Comparison of ENCODE assay signal across 8 cellular contexts in the genomic region with DNA sequence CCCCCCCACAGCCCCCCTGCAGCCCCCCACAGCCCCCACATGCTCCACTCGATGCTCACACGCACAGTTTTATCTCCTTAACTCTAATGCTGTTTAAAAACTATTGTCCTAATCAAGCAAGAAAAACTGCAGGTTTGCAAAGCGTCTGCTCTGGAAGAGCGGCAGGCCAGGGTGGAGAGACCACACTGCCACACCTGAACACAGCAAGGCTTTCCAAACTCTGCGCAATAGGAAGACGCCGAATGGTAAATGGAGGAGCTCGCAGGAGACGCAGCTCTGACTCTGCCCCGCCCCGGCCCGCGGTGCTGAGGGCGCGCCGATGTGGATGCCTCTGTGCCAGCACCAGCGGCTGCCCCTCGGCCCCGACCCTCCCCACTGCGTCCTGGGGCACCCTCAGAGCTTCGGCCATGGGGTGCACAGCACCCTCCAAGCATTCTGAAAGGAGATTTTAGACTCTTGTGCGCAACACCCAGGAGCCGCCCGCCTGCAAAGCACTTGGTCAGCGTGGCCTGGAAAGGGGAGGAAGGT. TPM values are rescaled to one million over a fixed set of nuclear protein-coding genes. Genes with fewer than 3 reads are reported as not detected.
DNase-seq lines count a peak whose midpoint lies in the region; ATAC-seq, FAIRE-seq and TF ChIP-seq lines count a peak whose summit lies in the region.

No MANE protein-coding gene starts in this region.

- H3K27ac ChIP-seq in endodermal cell (ENCODE audit: low read depth, low read length) (peak overlapping the region; percentile 73), pancreas (peak overlapping the region; percentile 9 to 82 (median 50))

- no peak overlapping the region for H3K4me3 ChIP-seq in endodermal cell (ENCODE audit: low read length)
- no peak overlapping the region for H3K4me3 ChIP-seq in pancreas

- H3K27me3 ChIP-seq in endodermal cell (ENCODE audit: control insufficient read depth, insufficient read depth, low read length, poor library complexity, severe bottlenecking), result no peaks in the 10 kb centered on the region
- no peaks in the 10 kb centered on the region for H3K27me3 ChIP-seq in pancreas

- no peak overlapping the region for H3K4me3 Mint-ChIP-seq in endodermal cell

- FAIRE-seq in pancreas (lab: Jason Lieb, UNC), result no peak
- no peak for FAIRE-seq in GM12892 (lab: Jason Lieb, UNC)

- ATAC-seq in pancreas, result peak; percentile 3 to 36 (median 15)

- intact Hi-C loops in pancreas (cut with DNase I), result no loop called here

- peak overlapping the region; percentile 79 for H3K27ac Mint-ChIP-seq in endodermal cell

- CTCF ChIA-PET in HEK293T (lab: Yijun Ruan, JAX), result no interaction called here

- H3K27me3 Mint-ChIP-seq in endodermal cell (ENCODE audit: insufficient read depth), result no peaks in the 10 kb centered on the region

- H3K4me1 Mint-ChIP-seq in endodermal cell, result peaks cover 4% of the 10 kb centered on the region

- no peak overlapping the region for H3K9ac ChIP-seq in endodermal cell (ENCODE audit: extremely low read depth, low read length, poor library complexity, severe bottlenecking)

- DNase-seq in DMS53 treated with DMSO at 0.1 percent for 48 hours (lab: John Stamatoyannopoulos, UW; ENCODE audit: unreplicated experiment) (peak; percentile 20), NCI-H460 (ENCODE audit: extremely low read depth, low read depth) (peak; percentile 11), endodermal cell (peak; percentile 88), pancreas (peak in 2 of 6 donors; percentile 64), HEK293T (ENCODE audit: extremely low spot score) (no peak), GM10266 (ENCODE audit: extremely low spot score) (no peak), GM12892 (ENCODE audit: insufficient read length) (no peak)
- no peak for DNase-seq in effector CD4-positive, alpha-beta T cell

- TF ChIP-seq CTCF in endodermal cell (conservative IDR thresholded peaks at IDR 0.05), result no peak
- TF ChIP-seq CTCF in pancreas (IDR thresholded peaks at IDR 0.05), result no peak
- TF ChIP-seq CTCF in GM10266 (IDR thresholded peaks at IDR 0.05; ENCODE audit: control insufficient read depth, insufficient read depth, low read depth, missing control alignments), result no peak

- H3K4me1 ChIP-seq in endodermal cell (ENCODE audit: control insufficient read depth, insufficient read depth, low read length) (no peaks in the 10 kb centered on the region), pancreas (peaks cover 0 to 5% (median 4%) of the 10 kb centered on the region in 3 donors)

- POLR2A ChIA-PET in HEK293T (lab: Yijun Ruan, JAX), result no interaction called here

- peaks cover 7% of the 10 kb centered on the region for H3K9me3 Mint-ChIP-seq in endodermal cell

- peaks cover 3% of the 10 kb centered on the region for H3K36me3 Mint-ChIP-seq in endodermal cell (ENCODE audit: low read depth)

- H3K36me3 ChIP-seq in endodermal cell (ENCODE audit: control insufficient read depth, insufficient read depth, low read length), result no peaks in the 10 kb centered on the region
- no peaks in the 10 kb centered on the region for H3K36me3 ChIP-seq in pancreas

- H3K9me3 ChIP-seq in endodermal cell (ENCODE audit: control insufficient read depth, low read length) (no peaks in the 10 kb centered on the region), pancreas (no peaks in the 10 kb centered on the region)

- 67 to 76% methylated on average over 17 to 25 of the region's 25 CpGs for WGBS in endodermal cell (ENCODE audit: insufficient coverage in 1 of 2, insufficient read length in 1 of 2), 2 experiments
- 71 to 78% methylated on average over 25 of the region's 25 CpGs for WGBS in pancreas, 2 donors

- no peak for TF ChIP-seq POLR2A in GM12892 (IDR thresholded peaks at IDR 0.05; ENCODE audit: low read depth, low read length)

TF ChIP-seq in HEK293T, 16 proteins besides CTCF, POLR2A, EP300 and RAD21:
- TF ChIP-seq FOXA1 (IDR thresholded peaks at IDR 0.05), result no peak
- TF ChIP-seq FOXK2 (IDR thresholded peaks at IDR 0.05), result no peak
- no peak for TF ChIP-seq HDGF (IDR thresholded peaks at IDR 0.05; ENCODE audit: borderline replicate concordance)
- no peak for TF ChIP-seq ELF4 (IDR thresholded peaks at IDR 0.05)
- TF ChIP-seq ARNT (IDR thresholded peaks at IDR 0.05), result no peak
- TF ChIP-seq TARDBP (IDR thresholded peaks at IDR 0.05), result no peak
- no peak for TF ChIP-seq NFRKB (IDR thresholded peaks at IDR 0.05)
- no peak for TF ChIP-seq ZNF384 (IDR thresholded peaks at IDR 0.05)
- TF ChIP-seq BHLHE40 (IDR thresholded peaks at IDR 0.05; ENCODE audit: borderline replicate concordance), result no peak
- no peak for TF ChIP-seq SP1 (IDR thresholded peaks at IDR 0.05)
- TF ChIP-seq FOXM1 (IDR thresholded peaks at IDR 0.05; ENCODE audit: borderline replicate concordance), result no peak

RNA-seq across cellular contexts. Expression of a gene that starts 32.4 kb away (rescaled TPM):
- 12.4 and 14.2 TPM in 2 replicates for total RNA-seq in NCI-H460 (2014; rRNA removed; shearing (Covaris generic))
- 11.7 and 16.6 TPM in 2 replicates for polyA plus RNA-seq in NCI-H460 (2014; cell fraction: nucleus; rRNA removed)
- total RNA-seq in endodermal cell (10 to 100 TPM in 1 of 2 donors, 1 to 10 TPM in 1; 6.3 to 12.0 TPM), pancreas (10 to 100 TPM in 3 of 6 donors, 1 to 10 TPM in 3; 7.1 to 11.2 (median 10.1) TPM)
- 27.0 TPM for polyA plus RNA-seq in endodermal cell (2013, experiment 1 of 2)
- 25.2 TPM for polyA plus RNA-seq in endodermal cell (2013, experiment 2 of 2)
- polyA plus RNA-seq in pancreas, result 1 to 10 TPM; 5.7 to 6.5 TPM
- 15.6 TPM for polyA plus RNA-seq in GM12892 (2012; ENCODE audit: missing spikeins)

Comparison
In these comparisons a context has a peak if more than half of its experiments do, and no peak if none do; other contexts are left out.
1. DNase-seq: peak in DMS53 treated with DMSO at 0.1 percent for 48 hours (single experiment), NCI-H460 (single experiment) and endodermal cell (single experiment); none in HEK293T (single experiment), GM10266 (single experiment), effector CD4-positive, alpha-beta T cell (single experiment) and GM12892 (single experiment).